ENCODE assay signal across 2 cellular contexts in genomic region chr1:116857092-116857491, GRCh38.
A peak's percentile ranks its signal among the peaks of the same experiment; 100 is the strongest.
TF ChIP-seq lines count a peak whose summit lies in the region.

No MANE protein-coding gene starts in this region.

TF ChIP-seq in GM23338, 12 proteins besides CTCF, POLR2A, EP300 and RAD21:
- no peak for TF ChIP-seq ZNF462 (CRISPR knock-in tag; IDR thresholded peaks at IDR 0.05)
- TF ChIP-seq ETS1 (IDR thresholded peaks at IDR 0.05), result no peak
- no peak for TF ChIP-seq ZNF114 (CRISPR knock-in tag; IDR thresholded peaks at IDR 0.05)
- TF ChIP-seq JUNB (IDR thresholded peaks at IDR 0.05; ENCODE audit: unreplicated experiment), result no peak
- TF ChIP-seq NANOG (IDR thresholded peaks at IDR 0.05; ENCODE audit: borderline replicate concordance), result no peak
- TF ChIP-seq STAT1 (IDR thresholded peaks at IDR 0.05; ENCODE audit: unreplicated experiment), result no peak
- TF ChIP-seq, protein P1, sequence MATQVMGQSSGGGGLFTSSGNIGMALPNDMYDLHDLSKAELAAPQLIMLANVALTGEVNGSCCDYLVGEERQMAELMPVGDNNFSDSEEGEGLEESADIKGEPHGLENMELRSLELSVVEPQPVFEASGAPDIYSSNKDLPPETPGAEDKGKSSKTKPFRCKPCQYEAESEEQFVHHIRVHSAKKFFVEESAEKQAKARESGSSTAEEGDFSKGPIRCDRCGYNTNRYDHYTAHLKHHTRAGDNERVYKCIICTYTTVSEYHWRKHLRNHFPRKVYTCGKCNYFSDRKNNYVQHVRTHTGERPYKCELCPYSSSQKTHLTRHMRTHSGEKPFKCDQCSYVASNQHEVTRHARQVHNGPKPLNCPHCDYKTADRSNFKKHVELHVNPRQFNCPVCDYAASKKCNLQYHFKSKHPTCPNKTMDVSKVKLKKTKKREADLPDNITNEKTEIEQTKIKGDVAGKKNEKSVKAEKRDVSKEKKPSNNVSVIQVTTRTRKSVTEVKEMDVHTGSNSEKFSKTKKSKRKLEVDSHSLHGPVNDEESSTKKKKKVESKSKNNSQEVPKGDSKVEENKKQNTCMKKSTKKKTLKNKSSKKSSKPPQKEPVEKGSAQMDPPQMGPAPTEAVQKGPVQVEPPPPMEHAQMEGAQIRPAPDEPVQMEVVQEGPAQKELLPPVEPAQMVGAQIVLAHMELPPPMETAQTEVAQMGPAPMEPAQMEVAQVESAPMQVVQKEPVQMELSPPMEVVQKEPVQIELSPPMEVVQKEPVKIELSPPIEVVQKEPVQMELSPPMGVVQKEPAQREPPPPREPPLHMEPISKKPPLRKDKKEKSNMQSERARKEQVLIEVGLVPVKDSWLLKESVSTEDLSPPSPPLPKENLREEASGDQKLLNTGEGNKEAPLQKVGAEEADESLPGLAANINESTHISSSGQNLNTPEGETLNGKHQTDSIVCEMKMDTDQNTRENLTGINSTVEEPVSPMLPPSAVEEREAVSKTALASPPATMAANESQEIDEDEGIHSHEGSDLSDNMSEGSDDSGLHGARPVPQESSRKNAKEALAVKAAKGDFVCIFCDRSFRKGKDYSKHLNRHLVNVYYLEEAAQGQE (IDR thresholded peaks at IDR 0.05; ENCODE audit: unreplicated experiment), result no peak
- no peak for TF ChIP-seq EZH2phosphoT487 (IDR thresholded peaks at IDR 0.05; ENCODE audit: unreplicated experiment)
- TF ChIP-seq ZNF331 (CRISPR knock-in tag; IDR thresholded peaks at IDR 0.05; ENCODE audit: low read depth), result no peak

TF ChIP-seq in SK-N-SH, 30 proteins besides CTCF, POLR2A, EP300 and RAD21:
- TF ChIP-seq FOXM1 (IDR thresholded peaks at IDR 0.05; ENCODE audit: low read depth), result no peak
- peak; percentile 29 for TF ChIP-seq CHD2 (IDR thresholded peaks at IDR 0.05; ENCODE audit: low read length, partially characterized antibody)
- 0 out of 2 replicates have a peak, but pooled peaks have one; percentile 59 for TF ChIP-seq RCOR1 (IDR thresholded peaks at IDR 0.05; ENCODE audit: low read length)
TF ChIP-seq in SK-N-SH: peak in this region for 2.
